In the genomic region with DNA sequence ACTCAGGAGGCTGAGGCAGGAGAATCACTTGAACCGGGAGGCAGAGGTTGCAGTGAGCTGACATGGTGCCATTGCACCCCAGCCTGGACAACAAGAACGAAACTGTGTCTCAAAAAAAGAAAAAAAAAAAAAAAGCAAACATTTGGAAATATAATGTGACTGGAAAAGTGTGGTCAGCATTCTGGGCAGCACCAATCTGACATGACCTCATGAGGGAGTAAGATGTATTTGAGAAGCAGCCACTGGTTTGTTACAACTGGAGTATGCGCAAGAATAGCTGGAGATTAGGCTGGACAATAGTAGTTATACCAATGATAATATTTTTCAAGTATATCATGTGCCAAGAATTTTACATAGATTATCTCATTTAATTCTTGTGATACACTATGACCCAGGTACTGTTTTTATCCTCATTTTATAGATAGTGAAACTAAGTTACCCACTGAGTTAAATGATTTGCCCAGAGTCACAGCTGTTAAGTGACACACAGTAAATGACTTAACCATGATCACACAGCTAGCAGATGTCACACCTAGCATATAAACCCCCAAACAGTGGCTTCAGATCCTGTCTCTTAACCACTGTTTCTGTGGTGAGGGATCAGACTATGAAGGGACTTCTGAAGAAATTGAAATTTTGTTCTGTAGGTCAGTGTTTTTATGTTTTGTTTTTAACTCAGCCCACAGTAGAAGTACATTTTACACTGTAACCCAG, we compare ENCODE assay signal across 1 cellular context.
TF ChIP-seq lines count a peak whose summit lies in the region.

No MANE protein-coding gene starts in this region.

TF ChIP-seq in GM23338, 12 proteins besides CTCF, POLR2A, EP300 and RAD21 (continued from another document):
- TF ChIP-seq, protein P1, sequence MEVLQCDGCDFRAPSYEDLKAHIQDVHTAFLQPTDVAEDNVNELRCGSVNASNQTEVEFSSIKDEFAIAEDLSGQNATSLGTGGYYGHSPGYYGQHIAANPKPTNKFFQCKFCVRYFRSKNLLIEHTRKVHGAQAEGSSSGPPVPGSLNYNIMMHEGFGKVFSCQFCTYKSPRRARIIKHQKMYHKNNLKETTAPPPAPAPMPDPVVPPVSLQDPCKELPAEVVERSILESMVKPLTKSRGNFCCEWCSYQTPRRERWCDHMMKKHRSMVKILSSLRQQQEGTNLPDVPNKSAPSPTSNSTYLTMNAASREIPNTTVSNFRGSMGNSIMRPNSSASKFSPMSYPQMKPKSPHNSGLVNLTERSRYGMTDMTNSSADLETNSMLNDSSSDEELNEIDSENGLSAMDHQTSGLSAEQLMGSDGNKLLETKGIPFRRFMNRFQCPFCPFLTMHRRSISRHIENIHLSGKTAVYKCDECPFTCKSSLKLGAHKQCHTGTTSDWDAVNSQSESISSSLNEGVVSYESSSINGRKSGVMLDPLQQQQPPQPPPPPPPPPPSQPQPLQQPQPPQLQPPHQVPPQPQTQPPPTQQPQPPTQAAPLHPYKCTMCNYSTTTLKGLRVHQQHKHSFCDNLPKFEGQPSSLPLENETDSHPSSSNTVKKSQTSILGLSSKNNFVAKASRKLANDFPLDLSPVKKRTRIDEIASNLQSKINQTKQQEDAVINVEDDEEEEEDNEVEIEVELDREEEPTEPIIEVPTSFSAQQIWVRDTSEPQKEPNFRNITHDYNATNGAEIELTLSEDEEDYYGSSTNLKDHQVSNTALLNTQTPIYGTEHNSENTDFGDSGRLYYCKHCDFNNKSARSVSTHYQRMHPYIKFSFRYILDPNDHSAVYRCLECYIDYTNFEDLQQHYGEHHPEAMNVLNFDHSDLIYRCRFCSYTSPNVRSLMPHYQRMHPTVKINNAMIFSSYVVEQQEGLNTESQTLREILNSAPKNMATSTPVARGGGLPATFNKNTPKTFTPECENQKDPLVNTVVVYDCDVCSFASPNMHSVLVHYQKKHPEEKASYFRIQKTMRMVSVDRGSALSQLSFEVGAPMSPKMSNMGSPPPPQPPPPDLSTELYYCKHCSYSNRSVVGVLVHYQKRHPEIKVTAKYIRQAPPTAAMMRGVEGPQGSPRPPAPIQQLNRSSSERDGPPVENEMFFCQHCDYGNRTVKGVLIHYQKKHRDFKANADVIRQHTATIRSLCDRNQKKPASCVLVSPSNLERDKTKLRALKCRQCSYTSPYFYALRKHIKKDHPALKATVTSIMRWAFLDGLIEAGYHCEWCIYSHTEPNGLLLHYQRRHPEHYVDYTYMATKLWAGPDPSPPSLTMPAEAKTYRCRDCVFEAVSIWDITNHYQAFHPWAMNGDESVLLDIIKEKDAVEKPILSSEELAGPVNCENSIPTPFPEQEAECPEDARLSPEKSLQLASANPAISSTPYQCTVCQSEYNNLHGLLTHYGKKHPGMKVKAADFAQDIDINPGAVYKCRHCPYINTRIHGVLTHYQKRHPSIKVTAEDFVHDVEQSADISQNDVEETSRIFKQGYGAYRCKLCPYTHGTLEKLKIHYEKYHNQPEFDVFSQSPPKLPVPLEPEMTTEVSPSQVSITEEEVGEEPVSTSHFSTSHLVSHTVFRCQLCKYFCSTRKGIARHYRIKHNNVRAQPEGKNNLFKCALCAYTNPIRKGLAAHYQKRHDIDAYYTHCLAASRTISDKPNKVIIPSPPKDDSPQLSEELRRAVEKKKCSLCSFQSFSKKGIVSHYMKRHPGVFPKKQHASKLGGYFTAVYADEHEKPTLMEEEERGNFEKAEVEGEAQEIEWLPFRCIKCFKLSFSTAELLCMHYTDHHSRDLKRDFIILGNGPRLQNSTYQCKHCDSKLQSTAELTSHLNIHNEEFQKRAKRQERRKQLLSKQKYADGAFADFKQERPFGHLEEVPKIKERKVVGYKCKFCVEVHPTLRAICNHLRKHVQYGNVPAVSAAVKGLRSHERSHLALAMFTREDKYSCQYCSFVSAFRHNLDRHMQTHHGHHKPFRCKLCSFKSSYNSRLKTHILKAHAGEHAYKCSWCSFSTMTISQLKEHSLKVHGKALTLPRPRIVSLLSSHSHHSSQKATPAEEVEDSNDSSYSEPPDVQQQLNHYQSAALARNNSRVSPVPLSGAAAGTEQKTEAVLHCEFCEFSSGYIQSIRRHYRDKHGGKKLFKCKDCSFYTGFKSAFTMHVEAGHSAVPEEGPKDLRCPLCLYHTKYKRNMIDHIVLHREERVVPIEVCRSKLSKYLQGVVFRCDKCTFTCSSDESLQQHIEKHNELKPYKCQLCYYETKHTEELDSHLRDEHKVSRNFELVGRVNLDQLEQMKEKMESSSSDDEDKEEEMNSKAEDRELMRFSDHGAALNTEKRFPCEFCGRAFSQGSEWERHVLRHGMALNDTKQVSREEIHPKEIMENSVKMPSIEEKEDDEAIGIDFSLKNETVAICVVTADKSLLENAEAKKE (CRISPR knock-in tag; IDR thresholded peaks at IDR 0.05) = no peak
- TF ChIP-seq ZNF331 (CRISPR knock-in tag; IDR thresholded peaks at IDR 0.05; ENCODE audit: low read depth) (no peak), ZNF114 (CRISPR knock-in tag; IDR thresholded peaks at IDR 0.05) (no peak), STAT1 (IDR thresholded peaks at IDR 0.05; ENCODE audit: unreplicated experiment) (no peak), POLR2AphosphoS5 (IDR thresholded peaks at IDR 0.05; ENCODE audit: low read depth) (no peak)
- TF ChIP-seq, protein P2, sequence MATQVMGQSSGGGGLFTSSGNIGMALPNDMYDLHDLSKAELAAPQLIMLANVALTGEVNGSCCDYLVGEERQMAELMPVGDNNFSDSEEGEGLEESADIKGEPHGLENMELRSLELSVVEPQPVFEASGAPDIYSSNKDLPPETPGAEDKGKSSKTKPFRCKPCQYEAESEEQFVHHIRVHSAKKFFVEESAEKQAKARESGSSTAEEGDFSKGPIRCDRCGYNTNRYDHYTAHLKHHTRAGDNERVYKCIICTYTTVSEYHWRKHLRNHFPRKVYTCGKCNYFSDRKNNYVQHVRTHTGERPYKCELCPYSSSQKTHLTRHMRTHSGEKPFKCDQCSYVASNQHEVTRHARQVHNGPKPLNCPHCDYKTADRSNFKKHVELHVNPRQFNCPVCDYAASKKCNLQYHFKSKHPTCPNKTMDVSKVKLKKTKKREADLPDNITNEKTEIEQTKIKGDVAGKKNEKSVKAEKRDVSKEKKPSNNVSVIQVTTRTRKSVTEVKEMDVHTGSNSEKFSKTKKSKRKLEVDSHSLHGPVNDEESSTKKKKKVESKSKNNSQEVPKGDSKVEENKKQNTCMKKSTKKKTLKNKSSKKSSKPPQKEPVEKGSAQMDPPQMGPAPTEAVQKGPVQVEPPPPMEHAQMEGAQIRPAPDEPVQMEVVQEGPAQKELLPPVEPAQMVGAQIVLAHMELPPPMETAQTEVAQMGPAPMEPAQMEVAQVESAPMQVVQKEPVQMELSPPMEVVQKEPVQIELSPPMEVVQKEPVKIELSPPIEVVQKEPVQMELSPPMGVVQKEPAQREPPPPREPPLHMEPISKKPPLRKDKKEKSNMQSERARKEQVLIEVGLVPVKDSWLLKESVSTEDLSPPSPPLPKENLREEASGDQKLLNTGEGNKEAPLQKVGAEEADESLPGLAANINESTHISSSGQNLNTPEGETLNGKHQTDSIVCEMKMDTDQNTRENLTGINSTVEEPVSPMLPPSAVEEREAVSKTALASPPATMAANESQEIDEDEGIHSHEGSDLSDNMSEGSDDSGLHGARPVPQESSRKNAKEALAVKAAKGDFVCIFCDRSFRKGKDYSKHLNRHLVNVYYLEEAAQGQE (IDR thresholded peaks at IDR 0.05; ENCODE audit: unreplicated experiment) = no peak
TF ChIP-seq in GM23338: peak in this region for 0.
